9 cellular contexts compared by ENCODE assay signal in genomic region chr3:55505102-55505501, GRCh38. TPM values are rescaled to one million over a fixed set of nuclear protein-coding genes. Genes with fewer than 3 reads are reported as not detected.
DNase-seq lines count a peak whose midpoint lies in the region; TF ChIP-seq lines count a peak whose summit lies in the region.
"Not testable (repeated sequence)": the region's sequence is repeated elsewhere in the genome, so short reads cannot be mapped to it uniquely, and the experiment has no call there.
"Had no signal": no experiment of that assay in that cellular context is flagged by ENCODE, and none has a peak within 500 bp of the region (broad histone marks: within the 10 kb centered on the region; RNA-seq: fewer than 3 reads in every experiment).

No MANE protein-coding gene starts in this region.

- peak; percentile 32 for TF ChIP-seq CTCF in AG04449 (IDR thresholded peaks at IDR 0.05; ENCODE audit: insufficient read depth, low read length, missing control alignments)
- peak; percentile 9 for TF ChIP-seq CTCF in GM12865 (IDR thresholded peaks at IDR 0.05; ENCODE audit: insufficient read depth, low read depth, low read length, missing control alignments)
- not testable (repeated sequence) for TF ChIP-seq CTCF in PC-9 (conservative IDR thresholded peaks at IDR 0.05)
- peak; percentile 48 for TF ChIP-seq CTCF in kidney epithelial cell (IDR thresholded peaks at IDR 0.05; ENCODE audit: insufficient read depth, low read length, poor library complexity, severe bottlenecking)

- H3K79me2 ChIP-seq in PC-9 (ENCODE audit: low read depth): not testable (repeated sequence)

- not testable (repeated sequence) for DNase-seq in AG04449 (ENCODE audit: low read depth, low spot score); kidney epithelial cell (ENCODE audit: low read depth)
- DNase-seq in GM12865 (ENCODE audit: low read depth) (peak; percentile 34), M059J (ENCODE audit: low read depth) (peak; percentile 75), PC-9 (peak; percentile 46 to 81), astrocyte of the hippocampus (ENCODE audit: low read depth, low spot score) (peak; percentile 39), fibroblast of gingiva (ENCODE audit: low read depth) (peak; percentile 53), renal cortical epithelial cell (ENCODE audit: low read depth) (peak; percentile 77)

- H3K9me2 ChIP-seq in PC-9 (ENCODE audit: insufficient read depth): not testable (repeated sequence)

- H3K36me3 ChIP-seq in PC-9 (ENCODE audit: low read depth); kidney epithelial cell (ENCODE audit: control insufficient read depth, insufficient read depth, low read length): not testable (repeated sequence)

- not testable (repeated sequence) for H4K20me1 ChIP-seq in PC-9 (ENCODE audit: insufficient read depth)

- H3K4me2 ChIP-seq in PC-9: not testable (repeated sequence)

- not testable (repeated sequence) for H3K27me3 ChIP-seq in PC-9 (ENCODE audit: insufficient read depth, low read depth); kidney epithelial cell (ENCODE audit: control insufficient read depth, insufficient read depth, low read length)

- not testable (repeated sequence) for H3F3A ChIP-seq in PC-9 (ENCODE audit: insufficient read depth, low read depth)

- H3K4me3 ChIP-seq in AG04449 (ENCODE audit: low read depth, low read length); GM12865 (ENCODE audit: low read depth, low read length); PC-9; kidney epithelial cell (ENCODE audit: low read depth, low read length): not testable (repeated sequence)

- H2AFZ ChIP-seq in PC-9: not testable (repeated sequence)

- H3K27ac ChIP-seq in PC-9: peak overlapping the region; percentile 29; the same call in 1 of the 2 replicates

- CTCF ChIA-PET in AG04449 (lab: Yijun Ruan, JAX) (interaction anchor here (0.8 to 1.6 kb wide), 8 partner anchors 8 to 116 kb away, joined by 3 to 6 read pairs (median 4); partner anchors contain the start of gene WNT5A), PC-9 (lab: Charles Lee) (interaction anchor here (1.0 kb wide), 1 partner anchor 216 kb away, joined by 3 read pairs; no protein-coding TSS in a partner anchor)

- H3K9me3 ChIP-seq in PC-9 (ENCODE audit: insufficient read depth, low read depth): not testable (repeated sequence)

- POLR2A ChIA-PET in AG04449 (lab: Yijun Ruan, JAX): not testable (repeated sequence)
- POLR2A ChIA-PET in PC-9 (lab: Charles Lee; ENCODE audit: unreplicated experiment): interaction anchor here (0.6 to 1.3 kb wide), 5 partner anchors 13 to 217 kb away, joined by 3 to 11 read pairs (median 7); no protein-coding TSS in a partner anchor

- H3K4me1 ChIP-seq in PC-9 (replicated peaks; ENCODE audit: insufficient read depth): not testable (repeated sequence)

- BruUV-seq in PC-9 (replicated peaks; lab: Mats Ljungman, UMichigan): not testable (repeated sequence)

- intact Hi-C loops in PC-9 (cut with micrococcal nuclease; ENCODE audit: unreplicated experiment): loop anchor here (1.0 to 2.0 kb wide), 6 partner anchors 14 to 217 kb away; no protein-coding TSS in a partner anchor

RNA-seq across cellular contexts. Expression of gene WNT5A, which starts 18.0 kb away (rescaled TPM):
- total RNA-seq in M059J (2014; rRNA removed; shearing (Covaris generic)): 92.8 and 113 TPM in 2 replicates
- 146 and 174 TPM in 2 replicates for total RNA-seq in PC-9 (2021)
- 10.7 and 16.4 TPM in 2 replicates for total RNA-seq in kidney epithelial cell
- total RNA-seq in renal cortical epithelial cell: 20.5 and 32.2 TPM in 2 replicates
- total RNA-seq: activated CD8-positive, alpha-beta memory T cell treated with anti-CD3 and anti-CD28 coated beads for 36 hours had no signal
